ENCODE assay signal across 11 cellular contexts in genomic region chr14:96146131-96146771, GRCh38. TPM values are rescaled to one million over a fixed set of nuclear protein-coding genes. Genes with fewer than 3 reads are reported as not detected.
DNase-seq lines count a peak whose midpoint lies in the region; ATAC-seq and TF ChIP-seq lines count a peak whose summit lies in the region.
"Had no signal": no experiment of that assay in that cellular context is flagged by ENCODE, and none has a peak within 500 bp of the region (broad histone marks: within the 10 kb centered on the region; RNA-seq: fewer than 3 reads in every experiment).

No MANE protein-coding gene starts in this region.

- peak overlapping the region; percentile 74 for H3K27ac ChIP-seq in angular gyrus (ENCODE audit: low read depth, low read length)
- peak overlapping the region in 3 of 4 donors; percentile 19 to 69 (median 53) for H3K27ac ChIP-seq in gastroesophageal sphincter

- TF ChIP-seq POLR2A in gastroesophageal sphincter (IDR thresholded peaks at IDR 0.05) = no peak

- no peak for TF ChIP-seq CTCF in gastroesophageal sphincter (IDR thresholded peaks at IDR 0.05)

- no peaks in the 10 kb centered on the region for H3K36me3 ChIP-seq in gastroesophageal sphincter

- no peak for TF ChIP-seq EP300 in gastroesophageal sphincter (IDR thresholded peaks at IDR 0.05)

- H3K4me1 ChIP-seq in gastroesophageal sphincter = peaks cover 0 to 7% (median 6%) of the 10 kb centered on the region in 3 donors

- WGBS in gastroesophageal sphincter (ENCODE audit: low coverage in 1 of 2), 2 donors = 48 to 52% methylated on average over 2 to 3 of the region's 4 CpGs

- no peak overlapping the region for H3K4me3 ChIP-seq in gastroesophageal sphincter

- H3K27me3 ChIP-seq in gastroesophageal sphincter = no peaks in the 10 kb centered on the region

- H3K9me3 ChIP-seq in gastroesophageal sphincter = peaks cover 0 to 9% (median 0%) of the 10 kb centered on the region in 3 donors

- ATAC-seq in gastroesophageal sphincter = peak; percentile 73
- ATAC-seq in HG03354 (IDR thresholded peaks at IDR 0.05; ENCODE audit: poor library complexity, severe bottlenecking, unreplicated experiment) = no peak
- no peak for ATAC-seq in GM18861 (IDR thresholded peaks at IDR 0.05; ENCODE audit: unreplicated experiment)
- ATAC-seq: activated naive CD8-positive, alpha-beta T cell treated with anti-CD3 and anti-CD28 coated beads, Interleukin-2, amount 50 U/mL, for 24 hours had no signal

- peak; percentile 75 for DNase-seq in EL
- DNase-seq in putamen (ENCODE audit: low spot score) = peak; percentile 84
- no peak for DNase-seq in GF-D8 (lab: John Stamatoyannopoulos, UW)
- DNase-seq in SHP77 treated with DMSO at 0.1 percent for 48 hours (lab: John Stamatoyannopoulos, UW) = no peak
- DNase-seq: activated naive CD8-positive, alpha-beta T cell treated with anti-CD3 and anti-CD28 coated beads, Interleukin-2, amount 50 U/mL, for 24 hours; H7; nephron progenitor cell had no signal

RNA-seq across cellular contexts. Expression of gene BDKRB2, which starts 58.4 kb away (rescaled TPM):
- total RNA-seq in gastroesophageal sphincter = 10 to 100 TPM in 1 of 4 donors, 1 to 10 TPM in 3; 3.3 to 13.6 (median 8.3) TPM

Comparison
In these comparisons a context has a peak if more than half of its experiments do, and no peak if none do; other contexts are left out.
1. DNase-seq: peak in EL (single experiment) and putamen (single experiment); none in GF-D8 (single experiment) and SHP77 treated with DMSO at 0.1 percent for 48 hours (single experiment).